19 cellular contexts compared by ENCODE assay signal in the genomic region with DNA sequence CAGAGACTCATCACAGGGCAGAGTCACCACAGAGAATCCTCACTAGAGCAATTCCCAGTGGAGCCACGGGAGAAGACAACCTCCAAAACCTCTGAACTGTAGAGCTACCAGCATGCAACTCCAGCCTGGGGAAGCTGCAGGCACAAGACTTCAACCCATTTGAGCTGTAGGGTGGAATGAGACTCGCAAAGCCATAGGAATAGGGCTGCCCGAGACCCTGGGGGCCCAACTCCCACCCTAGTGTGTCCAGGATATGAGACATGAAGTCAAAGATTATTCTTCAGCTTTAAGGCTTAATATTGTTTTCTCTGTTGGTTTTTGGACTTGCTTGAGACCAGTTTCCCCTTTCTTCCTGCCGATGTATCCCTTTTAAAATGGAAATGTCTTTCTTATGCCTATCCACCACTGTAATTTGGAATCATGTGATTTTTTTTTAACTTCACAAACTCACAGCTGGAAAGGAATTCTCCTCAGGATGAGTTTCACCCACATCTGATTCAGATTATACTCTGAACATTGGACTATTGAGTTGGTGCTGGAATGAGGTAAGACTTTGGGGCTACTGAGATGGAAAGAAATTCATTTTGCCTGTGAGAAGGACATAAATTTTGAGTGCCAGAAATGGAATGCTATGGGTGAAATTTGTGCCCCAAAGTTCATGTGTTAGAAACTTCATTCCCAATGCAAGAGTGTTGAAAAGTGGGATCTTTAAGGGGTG. TPM values are rescaled to one million over a fixed set of nuclear protein-coding genes. Genes with fewer than 3 reads are reported as not detected.
DNase-seq lines count a peak whose midpoint lies in the region; ATAC-seq and TF ChIP-seq lines count a peak whose summit lies in the region.
"Had no signal": no experiment of that assay in that cellular context is flagged by ENCODE, and none has a peak within 500 bp of the region (broad histone marks: within the 10 kb centered on the region; RNA-seq: fewer than 3 reads in every experiment).

No MANE protein-coding gene starts in this region.

- no peaks in the 10 kb centered on the region for H3K79me2 ChIP-seq in GM23338 (replicated peaks; ENCODE audit: insufficient read depth)

- H3K9me3 Mint-ChIP-seq in GM23338 (no peaks in the 10 kb centered on the region), type B pancreatic cell (peaks cover 12% of the 10 kb centered on the region)
- H3K9me3 Mint-ChIP-seq in activated naive CD4-positive, alpha-beta T cell treated with anti-CD3 and anti-CD28 coated beads, Interleukin-2, amount 50 U/mL, for 72 hours, result no peaks in the 10 kb centered on the region
- H3K9me3 Mint-ChIP-seq: CD8-positive, alpha-beta T cell; HFFc6; IgD-negative memory B cell had no signal

- H3K4me3 ChIP-seq in AG10803 (ENCODE audit: low read length) (no peak overlapping the region), GM23338 (no peak overlapping the region), fibroblast of mammary gland (ENCODE audit: control insufficient read depth, low read depth, low read length) (no peak overlapping the region)
- H3K4me3 ChIP-seq: BLaER1 treated with 17β-estradiol and CSF1 and Interleukin-3, amounts not matched to agents 10 nM and 100 nM had no signal

- peak; percentile 62 for DNase-seq in AG10803 (ENCODE audit: low read depth)
- DNase-seq in GM23338 (ENCODE audit: low spot score), result no peak
- peak; percentile 3 for DNase-seq in fibroblast of mammary gland (ENCODE audit: low read depth)
- DNase-seq in type B pancreatic cell (ENCODE audit: extremely low spot score, unreplicated experiment), result no peak
- DNase-seq in UCSD-AML1 (lab: John Stamatoyannopoulos, UW; ENCODE audit: unreplicated experiment), result no peak
- no peak for DNase-seq in activated naive CD4-positive, alpha-beta T cell treated with anti-CD3 and anti-CD28 coated beads, Interleukin-2, amount 50 U/mL, for 72 hours (ENCODE audit: low spot score in 2 of 2)
- DNase-seq: Calu3; CD8-positive, alpha-beta T cell; DMS79 treated with DMSO at 0.1 percent for 48 hours; GF-D8; GOT3; H7; HFFc6; KBM-7 had no signal

- no peaks in the 10 kb centered on the region for H3K36me3 ChIP-seq in GM23338 (ENCODE audit: insufficient read depth)
- H3K36me3 ChIP-seq: BLaER1 treated with 17β-estradiol and CSF1 and Interleukin-3, amounts not matched to agents 10 nM and 100 nM had no signal

- H3F3A ChIP-seq in GM23338 (replicated peaks; ENCODE audit: low read depth), result no peaks in the 10 kb centered on the region

- no peaks in the 10 kb centered on the region; the same call in 1 of the 2 replicates for H3K4me1 ChIP-seq in GM23338 (ENCODE audit: insufficient read depth)
- H3K4me1 ChIP-seq: BLaER1 treated with 17β-estradiol and CSF1 and Interleukin-3, amounts not matched to agents 10 nM and 100 nM had no signal

- H3K36me3 Mint-ChIP-seq in GM23338 (ENCODE audit: low read depth) (no peaks in the 10 kb centered on the region), type B pancreatic cell (peaks cover 3% of the 10 kb centered on the region)
- H3K36me3 Mint-ChIP-seq in activated naive CD4-positive, alpha-beta T cell treated with anti-CD3 and anti-CD28 coated beads, Interleukin-2, amount 50 U/mL, for 72 hours, result no peaks in the 10 kb centered on the region
- H3K36me3 Mint-ChIP-seq: CD8-positive, alpha-beta T cell had no signal

- H3K4me2 ChIP-seq in GM23338, result no peak overlapping the region
- H3K4me2 ChIP-seq: BLaER1 treated with 17β-estradiol and CSF1 and Interleukin-3, amounts not matched to agents 10 nM and 100 nM had no signal

- no peak for ATAC-seq in GM23338
- no peak for ATAC-seq in GM21529 (IDR thresholded peaks at IDR 0.05; ENCODE audit: unreplicated experiment)
- no peak for ATAC-seq in activated naive CD4-positive, alpha-beta T cell treated with anti-CD3 and anti-CD28 coated beads, Interleukin-2, amount 50 U/mL, for 72 hours
- ATAC-seq: CD8-positive, alpha-beta T cell; HCT116; HepG2 had no signal

- no peak overlapping the region for H3K4me3 Mint-ChIP-seq in GM23338
- peak overlapping the region; percentile 53 for H3K4me3 Mint-ChIP-seq in type B pancreatic cell
- H3K4me3 Mint-ChIP-seq: CD8-positive, alpha-beta T cell; HFFc6; IgD-negative memory B cell had no signal

- no peak overlapping the region for H3K27ac ChIP-seq in GM23338 (ENCODE audit: low read depth)
- H3K27ac ChIP-seq: BLaER1 treated with 17β-estradiol and CSF1 and Interleukin-3, amounts not matched to agents 10 nM and 100 nM had no signal

- peaks cover 4% of the 10 kb centered on the region; the same call in 1 of the 2 replicates for H3K9me2 ChIP-seq in GM23338 (ENCODE audit: insufficient read depth)

- H3K27me3 Mint-ChIP-seq in GM23338 (ENCODE audit: insufficient read depth, low read depth, poor library complexity), result no peaks in the 10 kb centered on the region
- H3K27me3 Mint-ChIP-seq in type B pancreatic cell, result peaks cover 7% of the 10 kb centered on the region

- H3K4me1 Mint-ChIP-seq in GM23338, result peaks cover 7% of the 10 kb centered on the region
- H3K4me1 Mint-ChIP-seq in type B pancreatic cell (ENCODE audit: unreplicated experiment), result peaks cover 11% of the 10 kb centered on the region

- H3K27ac Mint-ChIP-seq in GM23338 (no peak overlapping the region), type B pancreatic cell (no peak overlapping the region)
- no peak overlapping the region for H3K27ac Mint-ChIP-seq in activated naive CD4-positive, alpha-beta T cell treated with anti-CD3 and anti-CD28 coated beads, Interleukin-2, amount 50 U/mL, for 72 hours
- H3K27ac Mint-ChIP-seq: CD8-positive, alpha-beta T cell; HFFc6; IgD-negative memory B cell had no signal

- no peaks in the 10 kb centered on the region for H3K27me3 ChIP-seq in GM23338 (ENCODE audit: insufficient read depth)
- H3K27me3 ChIP-seq: BLaER1 treated with 17β-estradiol and CSF1 and Interleukin-3, amounts not matched to agents 10 nM and 100 nM had no signal

- H2AFZ ChIP-seq in GM23338, result peak overlapping the region; percentile 32; the same call in 1 of the 2 replicates

- no peak for TF ChIP-seq CTCF in AG10803 (conservative IDR thresholded peaks at IDR 0.05; ENCODE audit: low read length)
- TF ChIP-seq CTCF in GM23338 (conservative IDR thresholded peaks at IDR 0.05; ENCODE audit: low read depth in 2 of 2), result no peak
- TF ChIP-seq CTCF in fibroblast of mammary gland (conservative IDR thresholded peaks at IDR 0.05; ENCODE audit: control insufficient read depth, insufficient read depth, low read depth, low read length), result no peak
- no peak for TF ChIP-seq CTCF in type B pancreatic cell (conservative IDR thresholded peaks at IDR 0.05)

- no peaks in the 10 kb centered on the region for H4K20me1 ChIP-seq in GM23338 (replicated peaks; ENCODE audit: insufficient read depth)
- H4K20me1 ChIP-seq: BLaER1 treated with 17β-estradiol and CSF1 and Interleukin-3, amounts not matched to agents 10 nM and 100 nM had no signal

TF ChIP-seq in GM23338, 12 proteins besides CTCF, POLR2A, EP300 and RAD21 (continues in another document):
- TF ChIP-seq POLR2AphosphoS5 (IDR thresholded peaks at IDR 0.05; ENCODE audit: low read depth), result no peak

RNA-seq across cellular contexts. Expression of a gene that starts 59.6 kb away (rescaled TPM):
- 12.7 and 19.2 TPM in 2 replicates for total RNA-seq in GM23338 (2014; rRNA removed; shearing (Covaris generic))
- 1.9 and 4.1 TPM in 2 replicates for polyA plus RNA-seq in GM23338 (2016; fragmentation: Nextera tagmentation; extraction: Ambion mirVana)
- 21.1 and 36.6 TPM in 2 replicates for total RNA-seq in type B pancreatic cell (ENCODE audit: low replicate concordance)
- not detected for total RNA-seq in activated naive CD4-positive, alpha-beta T cell treated with anti-CD3 and anti-CD28 coated beads, Interleukin-2, amount 50 U/mL, for 72 hours
- total RNA-seq: CD8-positive, alpha-beta T cell; HepG2 had no signal
- polyA plus RNA-seq: HepG2, IgD-negative memory B cell had no signal

Comparison
In these comparisons a context has a peak if more than half of its experiments do, and no peak if none do; other contexts are left out.
1. DNase-seq: peak in AG10803 (single experiment) and fibroblast of mammary gland (single experiment); none in GM23338 (single experiment), type B pancreatic cell (single experiment), UCSD-AML1 (single experiment) and activated naive CD4-positive, alpha-beta T cell treated with anti-CD3 and anti-CD28 coated beads, Interleukin-2, amount 50 U/mL, for 72 hours (0 of 2).
2. RNA of a gene that starts 59.6 kb away (total RNA-seq): 21.1 to 36.6 TPM in type B pancreatic cell and 12.7 to 19.2 TPM in GM23338; not detected in activated naive CD4-positive, alpha-beta T cell treated with anti-CD3 and anti-CD28 coated beads, Interleukin-2, amount 50 U/mL, for 72 hours; every median in the first group is over 10 times any median in the second.